ENCODE assay signal across 9 cellular contexts in genomic region chr22:37562049-37562784, GRCh38. TPM values are rescaled to one million over a fixed set of nuclear protein-coding genes. Genes with fewer than 3 reads are reported as not detected.
DNase-seq lines count a peak whose midpoint lies in the region; ATAC-seq and TF ChIP-seq lines count a peak whose summit lies in the region.
"Had no signal": no experiment of that assay in that cellular context is flagged by ENCODE, and none has a peak within 500 bp of the region (broad histone marks: within the 10 kb centered on the region; RNA-seq: fewer than 3 reads in every experiment).

No MANE protein-coding gene starts in this region.

- H3K4me3 Mint-ChIP-seq in nephron = peak overlapping the region; percentile 89 to 99 (median 97)

- no peak for DNase-seq in AG04450 (ENCODE audit: low read depth, low spot score)
- peak in 1 of 10 donors; percentile 27 for DNase-seq in dorsolateral prefrontal cortex
- DNase-seq in hippocampal formation (lab: John Stamatoyannopoulos, UW) = no peak
- DNase-seq in NCI-H2081 treated with DMSO at 0.1 percent for 48 hours (lab: John Stamatoyannopoulos, UW) = no peak

- intact Hi-C loops in dorsolateral prefrontal cortex (cut with DNase I) = no loop called here

- H3K36me3 Mint-ChIP-seq in nephron (ENCODE audit: low read depth) = peaks cover 10% of the 10 kb centered on the region

- CTCF ChIA-PET in AG04450 (lab: Charles Lee) = interaction anchor here (0.6 to 12.0 kb wide), 21 partner anchors 8 to 244 kb away, joined by 3 to 375 read pairs (median 4); partner anchors contain the start of gene PDXP

- no peaks in the 10 kb centered on the region for H3K27me3 Mint-ChIP-seq in nephron (ENCODE audit: low read depth)

- H3K27ac ChIP-seq in AG04450 (ENCODE audit: low read depth, low read length) (peak overlapping the region; percentile 94), dorsolateral prefrontal cortex (peak overlapping the region; percentile 87 to 100 (median 98))

- H3K36me3 ChIP-seq in Loucy (ENCODE audit: insufficient read depth, low read length) = no peaks in the 10 kb centered on the region

- H3F3A ChIP-seq in Loucy (ENCODE audit: low read depth) = no peaks in the 10 kb centered on the region

- H3K4me2 ChIP-seq in Loucy (ENCODE audit: low read depth, low read length, poor library complexity, severe bottlenecking) = no peak overlapping the region

- H3K4me3 ChIP-seq in AG04450 (ENCODE audit: low read depth, low read length) (peak overlapping the region; percentile 82), Loucy (ENCODE audit: low read length, poor library complexity, severe bottlenecking) (no peak overlapping the region), dorsolateral prefrontal cortex (peak overlapping the region; percentile 51 to 88 (median 72))

- H3K4me1 ChIP-seq in Loucy (ENCODE audit: insufficient read depth, low read length, poor library complexity, severe bottlenecking) = peaks cover 14% of the 10 kb centered on the region

- H3K9ac ChIP-seq in Loucy (ENCODE audit: low read depth, low read length, poor library complexity, severe bottlenecking) = no peak overlapping the region

- H3K9me3 ChIP-seq in AG04450 (ENCODE audit: control insufficient read depth, insufficient read depth, low read length) (no peaks in the 10 kb centered on the region; the same call in 1 of the 2 replicates), Loucy (ENCODE audit: insufficient read depth, low read depth, low read length) (no peaks in the 10 kb centered on the region)

- peak overlapping the region; percentile 88 to 98 (median 98) for H3K27ac Mint-ChIP-seq in nephron

- ATAC-seq in GM18511 (IDR thresholded peaks at IDR 0.05; ENCODE audit: unreplicated experiment) (no peak), HG03095 (IDR thresholded peaks at IDR 0.05; ENCODE audit: unreplicated experiment) (no peak)

- H2AFZ ChIP-seq in Loucy (ENCODE audit: low read length) = no peak overlapping the region

- H3K9me2 ChIP-seq in Loucy (replicated peaks; ENCODE audit: low read depth, low read length) = no peaks in the 10 kb centered on the region

- POLR2A ChIA-PET in AG04450 (lab: Yijun Ruan, JAX) = interaction anchor here (0.7 to 2.8 kb wide), 7 partner anchors 10 to 113 kb away, joined by 3 to 17 read pairs (median 5); partner anchors contain the start of gene LGALS1

- H3K79me2 ChIP-seq in Loucy (ENCODE audit: insufficient read depth, low read length) = no peaks in the 10 kb centered on the region

- H3K9me3 Mint-ChIP-seq in nephron = no peaks in the 10 kb centered on the region

- H3K4me1 Mint-ChIP-seq in nephron = peaks cover 46% of the 10 kb centered on the region

- TF ChIP-seq CTCF in AG04450 (IDR thresholded peaks at IDR 0.05; ENCODE audit: low read depth, low read length) (no peak), Loucy (conservative IDR thresholded peaks at IDR 0.05; ENCODE audit: low read length) (0 out of 2 replicates have a peak, but pooled peaks have one; percentile 15), dorsolateral prefrontal cortex (IDR thresholded peaks at IDR 0.05 in 54 of 56, conservative IDR thresholded peaks at IDR 0.05 in 2 of 56; ENCODE audit: low read depth in 1 of 56, partially characterized antibody in 56 of 56) (peak in 12 of 56 donors; percentile 1 to 33 (median 12)), nephron (IDR thresholded peaks at IDR 0.05; ENCODE audit: unreplicated experiment in 3 of 3) (peak in 1 of 3 experiments; percentile 38)

- peaks cover 3% of the 10 kb centered on the region for H4K20me1 ChIP-seq in Loucy (ENCODE audit: insufficient read depth, low read length, poor library complexity, severe bottlenecking)

- H3K27me3 ChIP-seq in AG04450 (ENCODE audit: control insufficient read depth, insufficient read depth, low read length) (no peaks in the 10 kb centered on the region), Loucy (ENCODE audit: insufficient read depth, low read length, poor library complexity, severe bottlenecking) (peaks cover 27% of the 10 kb centered on the region), dorsolateral prefrontal cortex (peaks cover 0 to 19% (median 0%) of the 10 kb centered on the region in 45 donors)

RNA-seq across cellular contexts. Expression of gene CDC42EP1, which starts 1.9 kb away (rescaled TPM):
- 13.0 and 18.4 TPM in 2 replicates for polyA plus RNA-seq in AG04450 (2011; rRNA removed)
- polyA minus RNA-seq in AG04450 (2011; rRNA and poly(A)+ RNA removed) = 11.3 and 11.8 TPM in 2 replicates
- 100 to 1,000 TPM in 9 of 120 experiments, 10 to 100 TPM in 111; 12.4 to 203 (median 48.3) TPM for total RNA-seq in dorsolateral prefrontal cortex

RNA-seq across cellular contexts. Expression of gene LGALS2, which starts 17.7 kb away (rescaled TPM):
- polyA plus RNA-seq in AG04450 (2011; rRNA removed) = not detected in 2 replicates
- not detected in 2 replicates for polyA minus RNA-seq in AG04450 (2011; rRNA and poly(A)+ RNA removed)
- total RNA-seq in dorsolateral prefrontal cortex = 1 to 10 TPM in 3 of 120 experiments, not detected in 117; 1.4 to 2.5 (median 1.5) TPM
- total RNA-seq: NCI-H460 had no signal

RNA-seq across cellular contexts. Expression of gene CARD10, which starts 43.0 kb away (rescaled TPM):
- polyA plus RNA-seq in AG04450 (2011; rRNA removed) = 5.8 and 9.6 TPM in 2 replicates
- polyA minus RNA-seq in AG04450 (2011; rRNA and poly(A)+ RNA removed) = 8.6 and 10.7 TPM in 2 replicates
- 1 to 10 TPM; 1.0 to 7.3 (median 2.8) TPM for total RNA-seq in dorsolateral prefrontal cortex

RNA-seq across cellular contexts. Expression of gene GGA1, which starts 46.4 kb away (rescaled TPM):
- 24.7 and 26.1 TPM in 2 replicates for polyA plus RNA-seq in AG04450 (2011; rRNA removed)
- polyA minus RNA-seq in AG04450 (2011; rRNA and poly(A)+ RNA removed) = 23.2 and 24.4 TPM in 2 replicates
- 10 to 100 TPM; 45.6 to 94.6 (median 65.5) TPM for total RNA-seq in dorsolateral prefrontal cortex
